In genomic region chr16:78184554-78185183, GRCh38 we compare ENCODE assay signal across 10 cellular contexts.
DNase-seq lines count a peak whose midpoint lies in the region; ATAC-seq, FAIRE-seq and TF ChIP-seq lines count a peak whose summit lies in the region.
"Had no signal": no experiment of that assay in that cellular context is flagged by ENCODE, and none has a peak within 500 bp of the region (broad histone marks: within the 10 kb centered on the region; RNA-seq: fewer than 3 reads in every experiment).

No MANE protein-coding gene starts in this region.

- ATAC-seq in GM19324 (IDR thresholded peaks at IDR 0.05; ENCODE audit: low FRiP score, unreplicated experiment) (no peak), HG03520 (IDR thresholded peaks at IDR 0.05; ENCODE audit: unreplicated experiment) (no peak), HG02840 (IDR thresholded peaks at IDR 0.05; ENCODE audit: low FRiP score, unreplicated experiment) (no peak)

- no peak for FAIRE-seq in RCC 7860 (lab: Jason Lieb, UNC)

- peaks cover 21% of the 10 kb centered on the region for H3K4me1 Mint-ChIP-seq in osteocyte (ENCODE audit: unreplicated experiment)

- H3K36me3 Mint-ChIP-seq in osteocyte (ENCODE audit: unreplicated experiment) = no peaks in the 10 kb centered on the region

- H3K9me3 Mint-ChIP-seq in osteocyte (ENCODE audit: unreplicated experiment) = no peaks in the 10 kb centered on the region

- H3K27me3 Mint-ChIP-seq in osteocyte (ENCODE audit: unreplicated experiment) = peaks cover 3% of the 10 kb centered on the region

- DNase-seq in DMS79 treated with DMSO at 0.1 percent for 48 hours (lab: John Stamatoyannopoulos, UW) (peak; percentile 69), NCI-H2029 (lab: John Stamatoyannopoulos, UW) (peak; percentile 78), caudate nucleus (lab: John Stamatoyannopoulos, UW) (peak in 1 of 61 donors; percentile 37), osteocyte (ENCODE audit: extremely low spot score, unreplicated experiment) (no peak), RCC 7860 (ENCODE audit: low spot score) (no peak)
- DNase-seq: GDM1 had no signal

- TF ChIP-seq CTCF in osteocyte (IDR thresholded peaks at IDR 0.05) = no peak

- peak overlapping the region; percentile 89 for H3K27ac Mint-ChIP-seq in osteocyte (ENCODE audit: unreplicated experiment)

- H3K4me3 Mint-ChIP-seq in osteocyte (ENCODE audit: unreplicated experiment) = no peak overlapping the region

- H3K27ac ChIP-seq in caudate nucleus (ENCODE audit: low read depth, low read length) = peak overlapping the region; percentile 79
- H3K27ac ChIP-seq: breast epithelium had no signal

Comparison
In these comparisons a context has a peak if more than half of its experiments do, and no peak if none do; other contexts are left out.
1. DNase-seq: peak in DMS79 treated with DMSO at 0.1 percent for 48 hours (single experiment) and NCI-H2029 (single experiment); none in osteocyte (single experiment) and RCC 7860 (single experiment).